8 cellular contexts compared by ENCODE assay signal in genomic region chr6:73732845-73733675, GRCh38. TPM values are rescaled to one million over a fixed set of nuclear protein-coding genes. Genes with fewer than 3 reads are reported as not detected.
DNase-seq lines count a peak whose midpoint lies in the region; ATAC-seq and TF ChIP-seq lines count a peak whose summit lies in the region.

No MANE protein-coding gene starts in this region.

- H3F3A ChIP-seq in PC-3 (ENCODE audit: low read length, unreplicated experiment), result no peaks in the 10 kb centered on the region

- H2AFZ ChIP-seq in PC-3 (ENCODE audit: low read length) (no peak overlapping the region), fibroblast of lung (ENCODE audit: low read length) (peak overlapping the region; percentile 30)

- H3K9me3 ChIP-seq in PC-3 (ENCODE audit: low read length) (no peaks in the 10 kb centered on the region), fibroblast of lung (ENCODE audit: control insufficient read depth, insufficient read depth, low read depth, low read length) (no peaks in the 10 kb centered on the region)

- no peak overlapping the region for H3K27ac ChIP-seq in HL-60 (replicated peaks)
- no peak overlapping the region for H3K27ac ChIP-seq in PC-3 (ENCODE audit: low read length)
- H3K27ac ChIP-seq in fibroblast of lung (ENCODE audit: insufficient read depth, low read length), result no peak overlapping the region
- no peak overlapping the region for H3K27ac ChIP-seq in substantia nigra (ENCODE audit: low read depth, low read length, poor library complexity, severe bottlenecking)

- peak; percentile 90 for TF ChIP-seq CTCF in HL-60 (IDR thresholded peaks at IDR 0.05; ENCODE audit: insufficient read depth, low read length)
- TF ChIP-seq CTCF in PC-3 (conservative IDR thresholded peaks at IDR 0.05; ENCODE audit: low read depth, low read length), result peak; percentile 87
- TF ChIP-seq CTCF in fibroblast of lung (conservative IDR thresholded peaks at IDR 0.05 in 1 of 2, IDR thresholded peaks at IDR 0.05 in 1 of 2; ENCODE audit: low read depth in 1 of 2, low read length in 2 of 2), result peak; percentile 90 to 97

- no peaks in the 10 kb centered on the region for H3K9me2 ChIP-seq in PC-3 (replicated peaks; ENCODE audit: low read length)

- H3K36me3 ChIP-seq in PC-3 (ENCODE audit: low read depth, low read length) (0 out of 2 replicates have a peak, but pooled peaks cover 3% of the 10 kb centered on the region), fibroblast of lung (ENCODE audit: control insufficient read depth, insufficient read depth, low read length) (no peaks in the 10 kb centered on the region)

- H4K20me1 ChIP-seq in PC-3 (ENCODE audit: low read length) (no peaks in the 10 kb centered on the region), fibroblast of lung (ENCODE audit: control insufficient read depth, extremely low read depth, insufficient read depth, low read length) (no peaks in the 10 kb centered on the region)

- ATAC-seq in GM21360 (IDR thresholded peaks at IDR 0.05; ENCODE audit: unreplicated experiment) (peak; percentile 60), PC-3 (peak; percentile 88)

- POLR2A ChIA-PET in PC-3 (lab: Charles Lee; ENCODE audit: unreplicated experiment), result no interaction called here

- H3K4me1 ChIP-seq in PC-3 (ENCODE audit: insufficient read depth, low read length) (no peaks in the 10 kb centered on the region), fibroblast of lung (ENCODE audit: control insufficient read depth, extremely low read depth, insufficient read depth, low read length) (no peaks in the 10 kb centered on the region)

- intact Hi-C loops in PC-3 (cut with micrococcal nuclease), result loop anchor here (1.0 kb wide), 1 partner anchor 58 kb away; no protein-coding TSS in a partner anchor

- no TSS peak for BruUV-seq in PC-3 (replicated peaks; lab: Mats Ljungman, UMichigan)

- no peaks in the 10 kb centered on the region for H3K27me3 ChIP-seq in HL-60 (ENCODE audit: insufficient read depth, poor library complexity, severe bottlenecking)
- no peaks in the 10 kb centered on the region for H3K27me3 ChIP-seq in PC-3 (ENCODE audit: low read length)
- no peaks in the 10 kb centered on the region for H3K27me3 ChIP-seq in fibroblast of lung (ENCODE audit: control insufficient read depth, insufficient read depth, low read length)

- DNase-seq in DMS 273 treated with DMSO at 0.1 percent for 48 hours (lab: John Stamatoyannopoulos, UW) (peak; percentile 25), HL-60 (ENCODE audit: low read depth in 1 of 2, low spot score in 1 of 2) (peak; percentile 27 to 55), PC-3 (peak; percentile 75), activated T-cell treated with anti-CD3 and anti-CD28 coated beads for 48 hours (ENCODE audit: low read depth) (peak; percentile 65), fibroblast of lung (ENCODE audit: low read depth in 2 of 2) (peak; percentile 61 to 82), non-pigmented ciliary epithelial cell (ENCODE audit: low read depth) (peak; percentile 28), substantia nigra (lab: John Stamatoyannopoulos, UW) (peak in 37 of 49 donors; percentile 1 to 64 (median 33))

- no peak overlapping the region for H3K9ac ChIP-seq in PC-3 (ENCODE audit: low read length)
- H3K9ac ChIP-seq in fibroblast of lung (ENCODE audit: insufficient read depth, low read length), result no peak overlapping the region

- H3K79me2 ChIP-seq in PC-3 (ENCODE audit: low read length) (no peaks in the 10 kb centered on the region), fibroblast of lung (ENCODE audit: control insufficient read depth, insufficient read depth, low read length) (no peaks in the 10 kb centered on the region)

- CTCF ChIA-PET in PC-3 (lab: Charles Lee), result interaction anchor here (0.5 to 1.3 kb wide), 3 partner anchors 26 to 78 kb away, joined by 3 to 6 read pairs (median 4); no protein-coding TSS in a partner anchor

- H3K4me3 ChIP-seq in HL-60 (replicated peaks; ENCODE audit: insufficient read depth, low read length), result no peak overlapping the region
- no peak overlapping the region for H3K4me3 ChIP-seq in PC-3 (ENCODE audit: low read length)
- H3K4me3 ChIP-seq in fibroblast of lung (replicated peaks in 1 of 4; ENCODE audit: control extremely low read depth in 1 of 4, insufficient read depth in 1 of 4, low read depth in 3 of 4, low read length in 4 of 4), result no peak overlapping the region

- no peak overlapping the region for H3K4me2 ChIP-seq in PC-3 (ENCODE audit: low read length)
- no peak overlapping the region for H3K4me2 ChIP-seq in fibroblast of lung (ENCODE audit: extremely low read depth, insufficient read depth, low read length)

RNA-seq across cellular contexts. Expression of gene CD109, which starts 37.1 kb away (rescaled TPM):
- total RNA-seq in PC-3 (2014; rRNA removed) (16.8 and 19.1 TPM in 2 replicates), fibroblast of lung (12.8 and 51.2 TPM in 2 replicates)
- 48.4 and 52.6 TPM in 2 replicates for polyA plus RNA-seq in fibroblast of lung
- 26.6 and 27.1 TPM in 2 replicates for polyA plus RNA-seq in fibroblast of lung (2012)
- polyA minus RNA-seq in fibroblast of lung (ENCODE audit: low replicate concordance), result 7.4 and 9.3 TPM in 2 replicates

Comparison
In these comparisons a context has a peak if more than half of its experiments do, and no peak if none do; other contexts are left out.
1. DNase-seq: peak in every context shown above with its lines; median percentile 75 in PC-3; 72 in fibroblast of lung; 65 in activated T-cell treated with anti-CD3 and anti-CD28 coated beads for 48 hours; 41 in HL-60; 33 in substantia nigra; 28 in non-pigmented ciliary epithelial cell; 25 in DMS 273 treated with DMSO at 0.1 percent for 48 hours.